ENCODE assay signal across 8 cellular contexts in the genomic region with DNA sequence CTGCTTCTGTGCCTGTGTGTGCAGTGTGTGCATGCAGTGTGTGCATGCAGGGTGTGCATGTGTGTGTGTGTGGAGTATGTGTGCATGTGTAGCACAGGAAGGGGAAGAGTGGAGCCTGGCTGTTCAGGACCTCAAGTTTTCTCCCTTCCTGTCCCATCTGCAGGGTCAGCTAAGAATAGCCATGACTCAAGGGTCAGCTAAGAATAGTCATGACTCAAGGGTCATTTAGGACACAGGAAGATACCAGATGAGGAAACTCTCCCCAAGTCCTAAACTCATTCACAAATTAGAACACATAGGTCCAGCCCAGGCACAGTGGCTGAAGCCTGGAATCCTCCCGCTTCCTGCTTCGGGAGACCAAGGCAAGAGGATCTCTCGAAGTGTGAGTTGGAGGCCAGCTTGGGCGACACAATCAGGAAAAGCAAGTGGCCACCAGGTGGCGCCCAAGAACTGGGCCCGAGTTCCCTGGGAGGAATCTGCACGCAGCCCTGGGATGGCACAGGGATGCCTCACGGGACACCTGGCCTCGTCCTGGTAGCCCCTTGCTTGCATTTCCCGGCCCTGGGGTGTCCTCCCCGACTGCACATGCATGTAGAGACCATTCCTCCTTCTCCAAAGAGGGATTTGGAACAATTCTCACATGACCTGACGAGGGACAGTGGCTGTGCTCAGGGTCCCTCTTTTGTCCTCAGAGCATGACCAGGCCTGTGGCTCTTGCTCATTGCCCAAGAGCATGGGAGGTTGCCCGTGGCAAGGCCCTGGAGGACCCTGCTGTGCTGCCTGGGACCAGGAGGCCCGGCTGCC. TPM values are rescaled to one million over a fixed set of nuclear protein-coding genes. Genes with fewer than 3 reads are reported as not detected.
DNase-seq lines count a peak whose midpoint lies in the region; ATAC-seq and TF ChIP-seq lines count a peak whose summit lies in the region.

No MANE protein-coding gene starts in this region.

- H3K4me3 Mint-ChIP-seq in chondrocyte (ENCODE audit: unreplicated experiment) (no peak overlapping the region), memory B cell (no peak overlapping the region)

- H3K27me3 Mint-ChIP-seq in chondrocyte (ENCODE audit: low read depth) (peaks cover 15% of the 10 kb centered on the region), memory B cell (no peaks in the 10 kb centered on the region)

- no peaks in the 10 kb centered on the region for H3K9me3 Mint-ChIP-seq in chondrocyte (ENCODE audit: low read depth)
- no peaks in the 10 kb centered on the region for H3K9me3 Mint-ChIP-seq in memory B cell

- ATAC-seq in GM21825 (IDR thresholded peaks at IDR 0.05; ENCODE audit: unreplicated experiment): peak; percentile 43
- peak; percentile 60 for ATAC-seq in memory B cell (ENCODE audit: low read depth)

- H3K36me3 Mint-ChIP-seq in chondrocyte (ENCODE audit: low read depth) (no peaks in the 10 kb centered on the region), memory B cell (no peaks in the 10 kb centered on the region)

- peak; percentile 88 for TF ChIP-seq CTCF in chondrocyte (IDR thresholded peaks at IDR 0.05)

- peak; percentile 81 for DNase-seq in EH (ENCODE audit: low read depth)
- DNase-seq in NCI-H146 (lab: John Stamatoyannopoulos, UW): peak; percentile 64
- peak; percentile 53 to 64 (median 58) for DNase-seq in activated CD4-positive, CD25-positive, alpha-beta regulatory T cell (lab: John Stamatoyannopoulos, UW)
- DNase-seq in chondrocyte (ENCODE audit: low spot score): peak; percentile 80
- peak; percentile 62 to 72 for DNase-seq in memory B cell (ENCODE audit: low spot score in 2 of 2)
- peak; percentile 24 to 55 for DNase-seq in stimulated activated CD8-positive, alpha-beta memory T cell treated with anti-CD3 and anti-CD28 coated beads, Interleukin-4, amount 100 ng/mL, for 4 hours (ENCODE audit: low read depth in 2 of 2, low spot score in 1 of 2)
- DNase-seq in dedifferentiated amniotic fluid mesenchymal stem cell (ENCODE audit: extremely low spot score): no peak

- H3K27ac Mint-ChIP-seq in chondrocyte (ENCODE audit: unreplicated experiment) (no peak overlapping the region), memory B cell (no peak overlapping the region)

- H3K4me1 Mint-ChIP-seq in chondrocyte (ENCODE audit: low read depth): no peaks in the 10 kb centered on the region
- H3K4me1 Mint-ChIP-seq in memory B cell: peaks cover 30% of the 10 kb centered on the region

RNA-seq across cellular contexts. Expression of a gene that starts 21.4 kb away (rescaled TPM):
- 69.2 to 78.5 TPM (median 71.6 TPM) in 3 replicates for total RNA-seq in chondrocyte
